24 cellular contexts compared by ENCODE assay signal in the genomic region with DNA sequence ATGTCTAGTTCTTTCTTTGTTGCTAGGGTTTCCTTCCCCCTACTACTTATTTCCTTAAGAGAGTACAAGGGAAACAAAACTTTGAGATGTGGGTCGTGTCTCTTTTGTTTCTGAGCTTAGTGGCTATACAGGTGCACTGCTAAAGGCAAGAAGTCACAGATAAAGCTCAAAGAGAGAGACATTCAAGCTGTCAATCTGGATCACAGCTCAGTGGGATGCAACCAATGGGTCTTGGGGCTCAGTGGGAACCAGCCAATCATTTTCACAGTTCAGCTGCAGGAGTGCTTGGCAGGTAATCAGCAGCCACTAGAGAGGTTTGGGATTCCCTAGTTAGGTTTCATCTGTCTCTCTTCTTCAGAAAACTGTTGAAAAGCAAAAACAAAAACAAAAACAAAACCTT.
"Had no signal": no experiment of that assay in that cellular context is flagged by ENCODE, and none has a peak within 500 bp of the region (broad histone marks: within the 10 kb centered on the region; RNA-seq: fewer than 3 reads in every experiment).

No MANE protein-coding gene starts in this region.

- DNase-seq: activated B cell treated with CpG ODN at 0.5 μM for 24 hours; activated CD4-positive, alpha-beta T cell treated with anti-CD3 and anti-CD28 coated beads for 48 hours; activated CD4-positive, alpha-beta T cell treated with anti-CD3 and anti-CD28 coated beads, Interleukin-2, amount 50 U/mL, for 1 hour; activated CD4-positive, alpha-beta T cell treated with anti-CD3 and anti-CD28 coated beads, Interleukin-2, amount 50 U/mL, for 48 hours; activated CD8-positive, alpha-beta memory T cell treated with anti-CD3 and anti-CD28 coated beads for 24 hours; activated CD8-positive, alpha-beta T cell treated with anti-CD3 and anti-CD28 coated beads for 36 hours; activated effector memory CD4-positive, alpha-beta T cell treated with Interleukin-2 at 50 U/mL for 16 hours; activated gamma-delta T cell treated with Interleukin-2 at 50 U/mL for 16 hours; activated naive CD4-positive, alpha-beta T cell treated with anti-CD3 and anti-CD28 coated beads, Interleukin-2, amount 50 U/mL, for 16 hours; activated naive CD4-positive, alpha-beta T cell treated with Interleukin-2 at 50 U/mL for 16 hours; activated T-cell treated with anti-CD3 and anti-CD28 coated beads, Interleukin-2, amount 50 U/mL, for 4 hours; amniotic stem cell; anterior cingulate cortex; brain microvascular endothelial cell; dorsolateral prefrontal cortex; effector memory CD4-positive, alpha-beta T cell; esophagus squamous epithelium; heart left ventricle; T-helper 1 cell; T-helper 17 cell; T1000; WERI-Rb-1 had no signal

- H3K27me3 ChIP-seq: brain microvascular endothelial cell, dorsolateral prefrontal cortex, esophagus squamous epithelium, heart left ventricle had no signal

- H3K4me1 ChIP-seq: esophagus squamous epithelium had no signal

- H3K4me3 ChIP-seq: coronary artery, dorsolateral prefrontal cortex, esophagus squamous epithelium, heart left ventricle had no signal

- H3K9me3 ChIP-seq: esophagus squamous epithelium, heart left ventricle had no signal

- H3K36me3 ChIP-seq: brain microvascular endothelial cell, esophagus squamous epithelium, heart left ventricle, WERI-Rb-1 had no signal

- H3K27ac ChIP-seq: brain microvascular endothelial cell, coronary artery, dorsolateral prefrontal cortex, epithelial cell of prostate, esophagus squamous epithelium, heart left ventricle, WERI-Rb-1 had no signal
